ENCODE assay signal across 15 cellular contexts in the genomic region with DNA sequence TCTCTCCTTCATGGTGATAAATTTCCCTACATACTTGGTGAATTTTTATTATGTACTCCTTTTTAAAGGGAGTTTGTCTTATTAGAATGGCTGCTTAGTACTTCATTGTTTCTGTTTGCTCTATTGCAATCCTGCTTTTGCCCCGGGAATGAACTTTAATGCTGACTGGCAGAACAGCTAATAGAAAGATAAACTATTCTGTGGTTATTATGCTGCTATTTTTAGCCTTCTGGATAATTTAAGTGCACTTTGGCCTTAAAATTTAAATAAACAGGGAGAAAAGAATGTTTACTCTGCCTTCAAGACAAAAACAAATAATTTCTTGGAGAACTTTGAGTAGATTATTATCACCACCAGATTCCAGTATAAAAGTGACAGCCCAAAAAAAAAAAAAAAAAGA.
DNase-seq lines count a peak whose midpoint lies in the region; ATAC-seq, FAIRE-seq and TF ChIP-seq lines count a peak whose summit lies in the region.
"Had no signal": no experiment of that assay in that cellular context is flagged by ENCODE, and none has a peak within 500 bp of the region (broad histone marks: within the 10 kb centered on the region; RNA-seq: fewer than 3 reads in every experiment).

No MANE protein-coding gene starts in this region.

- H2BK5ac ChIP-seq in H1 (ENCODE audit: low read depth, low read length): no peak overlapping the region

- H3K36me3 ChIP-seq in H1 (ENCODE audit: control insufficient read depth in 2 of 4, insufficient read depth in 4 of 4, low read length in 3 of 4): no peaks in the 10 kb centered on the region
- H3K36me3 ChIP-seq in right lobe of liver: no peaks in the 10 kb centered on the region
- H3K36me3 ChIP-seq in MM.1S (replicated peaks; ENCODE audit: insufficient read depth, low read length): no peaks in the 10 kb centered on the region

- no peak overlapping the region for H3K56ac ChIP-seq in H1 (replicated peaks; ENCODE audit: insufficient read length, low read depth, low read length)

- H4K8ac ChIP-seq in H1 (ENCODE audit: extremely low read depth, insufficient read depth, low read length): no peak overlapping the region

- FAIRE-seq in H1 (lab: Jason Lieb, UNC): no peak
- FAIRE-seq: urothelium cell line had no signal

- no peak overlapping the region for H4K5ac ChIP-seq in H1 (ENCODE audit: insufficient read length, low read depth, low read length)

- H2AFZ ChIP-seq in H1 (ENCODE audit: low read length) (0 out of 2 replicates have a peak overlapping the region, but pooled peaks have one; percentile 43), MM.1S (ENCODE audit: low read length) (no peak overlapping the region)

- H3K9ac ChIP-seq in H1 (replicated peaks in 1 of 4; ENCODE audit: extremely low read depth in 1 of 4, low read depth in 3 of 4, low read length in 3 of 4): no peak overlapping the region
- H3K9ac ChIP-seq in MM.1S (ENCODE audit: low read length): no peak overlapping the region

- H3K4me2 ChIP-seq in H1 (ENCODE audit: insufficient read depth in 1 of 2, low read depth in 2 of 2, low read length in 2 of 2) (no peak overlapping the region), MM.1S (ENCODE audit: low read depth, low read length) (no peak overlapping the region)

- TF ChIP-seq EP300 in H1 (IDR thresholded peaks at IDR 0.05; ENCODE audit: borderline replicate concordance in 1 of 2, low read depth in 2 of 2, low read length in 2 of 2): no peak

- peak overlapping the region; percentile 70 for H3K27ac ChIP-seq in 22Rv1
- H3K27ac ChIP-seq in H1 (ENCODE audit: low read depth, low read length): no peak overlapping the region
- H3K27ac ChIP-seq in right lobe of liver: peak overlapping the region in 2 of 3 donors; percentile 7 to 30
- H3K27ac ChIP-seq in MM.1S (ENCODE audit: low read length): no peak overlapping the region

- H3K79me2 ChIP-seq in H1 (ENCODE audit: control insufficient read depth in 1 of 2, insufficient read depth in 2 of 2, low read length in 2 of 2): no peaks in the 10 kb centered on the region
- H3K79me2 ChIP-seq in MM.1S (ENCODE audit: low read length): no peaks in the 10 kb centered on the region

- H3K4me1 ChIP-seq in H1 (replicated peaks in 1 of 4; ENCODE audit: control insufficient read depth in 3 of 4, insufficient read depth in 4 of 4, low read length in 3 of 4) (no peaks in the 10 kb centered on the region; a peak in 2 of 7 replicates), right lobe of liver (peaks cover 0 to 6% (median 0%) of the 10 kb centered on the region in 4 donors), MM.1S (ENCODE audit: low read length) (no peaks in the 10 kb centered on the region)

- no peak overlapping the region for H2AK5ac ChIP-seq in H1 (ENCODE audit: low read depth, low read length)

- H3K4ac ChIP-seq in H1 (replicated peaks; ENCODE audit: insufficient read length, low read depth, low read length): no peak overlapping the region

- no peak for TF ChIP-seq CTCF in 22Rv1 (IDR thresholded peaks at IDR 0.05)
- TF ChIP-seq CTCF in LNCaP clone FGC (IDR thresholded peaks at IDR 0.05; ENCODE audit: control insufficient read depth, extremely low read depth, insufficient read depth): no peak
- TF ChIP-seq CTCF in H1 (IDR thresholded peaks at IDR 0.05; ENCODE audit: control extremely low read depth in 1 of 3, insufficient read depth in 1 of 3, low read depth in 1 of 3, low read length in 3 of 3): no peak
- TF ChIP-seq CTCF in right lobe of liver (IDR thresholded peaks at IDR 0.05): no peak
- TF ChIP-seq CTCF in MM.1S (IDR thresholded peaks at IDR 0.05; ENCODE audit: low read length): no peak

- H3K18ac ChIP-seq in H1 (ENCODE audit: extremely low read depth, low read length): no peak overlapping the region

- no peak overlapping the region for H3K23ac ChIP-seq in H1 (ENCODE audit: insufficient read length)

- POLR2A ChIA-PET in H1 (lab: Charles Lee; ENCODE audit: partially characterized antibody): no interaction called here

- CTCF ChIA-PET in H1 (lab: Charles Lee; ENCODE audit: partially characterized antibody): no interaction called here

- DNase-seq in LNCaP clone FGC (ENCODE audit: low read depth): peak; percentile 51
- no peak for DNase-seq in H1 (ENCODE audit: low read depth in 1 of 2, low spot score in 2 of 2)
- DNase-seq in right lobe of liver: no peak
- no peak for DNase-seq in activated T-cell treated with anti-CD3 and anti-CD28 coated beads for 4 hours
- DNase-seq in MM.1S: no peak
- DNase-seq: activated CD4-positive, alpha-beta T cell treated with anti-CD3 and anti-CD28 coated beads, Interleukin-2, amount 10 ng/mL, durations not matched to agents 24 days and 14 days; activated gamma-delta T cell treated with Interleukin-2 at 50 U/mL for 16 hours; AML-193; effector CD4-positive, alpha-beta T cell; NCI-H2227 treated with DMSO at 0.1 percent for 48 hours; SHP77 had no signal

- intact Hi-C loops in right lobe of liver (cut with DNase I): no loop called here

- no peaks in the 10 kb centered on the region for H3F3A ChIP-seq in MM.1S (ENCODE audit: insufficient read depth, low read length)

- TF ChIP-seq POLR2A in H1 (IDR thresholded peaks at IDR 0.05; ENCODE audit: control extremely low read depth in 1 of 2, low read depth in 2 of 2, low read length in 2 of 2) (no peak), right lobe of liver (IDR thresholded peaks at IDR 0.05) (no peak)

- no peak overlapping the region for H2BK15ac ChIP-seq in H1 (ENCODE audit: low read length)

- H3K4me3 ChIP-seq in LNCaP clone FGC (ENCODE audit: low read depth, low read length) (no peak overlapping the region; the same call in 1 of the 2 replicates), H1 (ENCODE audit: extremely low read depth in 1 of 4, insufficient read depth in 2 of 4, low read depth in 3 of 4, low read length in 4 of 4) (no peak overlapping the region), right lobe of liver (no peak overlapping the region), MM.1S (ENCODE audit: low read length) (no peak overlapping the region)

- no peak overlapping the region for H2BK12ac ChIP-seq in H1 (ENCODE audit: low read depth, low read length)

- WGBS in H1 (ENCODE audit: extremely low coverage in 1 of 2, insufficient coverage in 1 of 2, insufficient read length in 1 of 2, insufficient replicate concordance in 2 of 2, low coverage in 1 of 2, low lambda C conversion rate in 2 of 2, missing lambda C conversion rate in 1 of 2), 2 experiments: 90% methylated on average over 1 of the region's 1 CpG; no CpG with 5 or more reads in 1 of the 2 experiments
- 4% methylated on average over 1 of the region's 1 CpG for WGBS in right lobe of liver (ENCODE audit: insufficient coverage, low coverage, low lambda C conversion rate, missing lambda C conversion rate)

- H4K91ac ChIP-seq in H1 (replicated peaks; ENCODE audit: insufficient read length, low read length): no peak overlapping the region

- H2BK20ac ChIP-seq in H1 (ENCODE audit: low read length): no peak overlapping the region

- H3K27me3 ChIP-seq in H1 (replicated peaks in 1 of 4; ENCODE audit: control insufficient read depth in 3 of 4, extremely low read depth in 1 of 4, insufficient read depth in 3 of 4, low read length in 3 of 4): no peaks in the 10 kb centered on the region
- no peaks in the 10 kb centered on the region for H3K27me3 ChIP-seq in right lobe of liver
- H3K27me3 ChIP-seq in MM.1S (replicated peaks; ENCODE audit: insufficient read depth, low read length): no peaks in the 10 kb centered on the region

- H3K14ac ChIP-seq in H1 (ENCODE audit: insufficient read length): no peak overlapping the region

- no peaks in the 10 kb centered on the region for H3K9me2 ChIP-seq in MM.1S (replicated peaks; ENCODE audit: insufficient read depth, low read length)

- H2BK120ac ChIP-seq in H1 (replicated peaks; ENCODE audit: low read depth, low read length): no peak overlapping the region

- no peaks in the 10 kb centered on the region for H3K9me3 ChIP-seq in H1 (ENCODE audit: insufficient read depth in 2 of 2, low read depth in 1 of 2, low read length in 1 of 2)
- no peaks in the 10 kb centered on the region for H3K9me3 ChIP-seq in right lobe of liver
- H3K9me3 ChIP-seq in MM.1S (replicated peaks; ENCODE audit: insufficient read depth, low read length): no peaks in the 10 kb centered on the region

- TF ChIP-seq RAD21 in H1 (IDR thresholded peaks at IDR 0.05 in 1 of 2, conservative IDR thresholded peaks at IDR 0.05 in 1 of 2; ENCODE audit: low read depth in 2 of 2, low read length in 2 of 2): no peak

- H4K20me1 ChIP-seq in H1 (replicated peaks in 1 of 2; ENCODE audit: control insufficient read depth in 1 of 2, insufficient read depth in 2 of 2, low read length in 2 of 2) (no peaks in the 10 kb centered on the region), MM.1S (ENCODE audit: insufficient read depth, low read length) (no peaks in the 10 kb centered on the region)

- no peaks in the 10 kb centered on the region for H3K79me1 ChIP-seq in H1 (ENCODE audit: low read depth, low read length)

- no peaks in the 10 kb centered on the region for H3K23me2 ChIP-seq in H1 (ENCODE audit: low read depth, low read length)

- peak; percentile 42 to 91 (median 76) for ATAC-seq in right lobe of liver
- ATAC-seq in HG02884 (IDR thresholded peaks at IDR 0.05; ENCODE audit: unreplicated experiment): no peak
- no peak for ATAC-seq in HG03439 (IDR thresholded peaks at IDR 0.05; ENCODE audit: unreplicated experiment)

TF ChIP-seq in H1, 55 proteins besides CTCF, POLR2A, EP300 and RAD21 (continues in another document):
- TF ChIP-seq POLR2AphosphoS5 (IDR thresholded peaks at IDR 0.05; ENCODE audit: low read depth, low read length) (no peak), RXRA (IDR thresholded peaks at IDR 0.05; ENCODE audit: insufficient read depth, low read depth, low read length) (no peak), CHD1 (IDR thresholded peaks at IDR 0.05; ENCODE audit: low read depth, low read length) (no peak), PHF8 (conservative IDR thresholded peaks at IDR 0.05; ENCODE audit: low read depth, low read length) (no peak), BRCA1 (IDR thresholded peaks at IDR 0.05; ENCODE audit: low read depth, low read length) (no peak), TAF1 (IDR thresholded peaks at IDR 0.05; ENCODE audit: low read depth, low read length) (no peak)
- TF ChIP-seq, protein P1, sequence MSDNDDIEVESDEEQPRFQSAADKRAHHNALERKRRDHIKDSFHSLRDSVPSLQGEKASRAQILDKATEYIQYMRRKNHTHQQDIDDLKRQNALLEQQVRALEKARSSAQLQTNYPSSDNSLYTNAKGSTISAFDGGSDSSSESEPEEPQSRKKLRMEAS (IDR thresholded peaks at IDR 0.05): no peak
- TF ChIP-seq, protein P2, sequence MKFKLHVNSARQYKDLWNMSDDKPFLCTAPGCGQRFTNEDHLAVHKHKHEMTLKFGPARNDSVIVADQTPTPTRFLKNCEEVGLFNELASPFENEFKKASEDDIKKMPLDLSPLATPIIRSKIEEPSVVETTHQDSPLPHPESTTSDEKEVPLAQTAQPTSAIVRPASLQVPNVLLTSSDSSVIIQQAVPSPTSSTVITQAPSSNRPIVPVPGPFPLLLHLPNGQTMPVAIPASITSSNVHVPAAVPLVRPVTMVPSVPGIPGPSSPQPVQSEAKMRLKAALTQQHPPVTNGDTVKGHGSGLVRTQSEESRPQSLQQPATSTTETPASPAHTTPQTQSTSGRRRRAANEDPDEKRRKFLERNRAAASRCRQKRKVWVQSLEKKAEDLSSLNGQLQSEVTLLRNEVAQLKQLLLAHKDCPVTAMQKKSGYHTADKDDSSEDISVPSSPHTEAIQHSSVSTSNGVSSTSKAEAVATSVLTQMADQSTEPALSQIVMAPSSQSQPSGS (IDR thresholded peaks at IDR 0.05; ENCODE audit: low read length): no peak

Comparison
In these comparisons a context has a peak if more than half of its experiments do, and no peak if none do; other contexts are left out.
1. H3K27ac ChIP-seq: peak in 22Rv1 (single experiment) and right lobe of liver (2 of 3); none in H1 (single experiment) and MM.1S (single experiment).
2. ATAC-seq: peak in right lobe of liver (4 of 4); none in HG02884 (single experiment) and HG03439 (single experiment).